ENCODE assay signal across 16 cellular contexts in the genomic region with DNA sequence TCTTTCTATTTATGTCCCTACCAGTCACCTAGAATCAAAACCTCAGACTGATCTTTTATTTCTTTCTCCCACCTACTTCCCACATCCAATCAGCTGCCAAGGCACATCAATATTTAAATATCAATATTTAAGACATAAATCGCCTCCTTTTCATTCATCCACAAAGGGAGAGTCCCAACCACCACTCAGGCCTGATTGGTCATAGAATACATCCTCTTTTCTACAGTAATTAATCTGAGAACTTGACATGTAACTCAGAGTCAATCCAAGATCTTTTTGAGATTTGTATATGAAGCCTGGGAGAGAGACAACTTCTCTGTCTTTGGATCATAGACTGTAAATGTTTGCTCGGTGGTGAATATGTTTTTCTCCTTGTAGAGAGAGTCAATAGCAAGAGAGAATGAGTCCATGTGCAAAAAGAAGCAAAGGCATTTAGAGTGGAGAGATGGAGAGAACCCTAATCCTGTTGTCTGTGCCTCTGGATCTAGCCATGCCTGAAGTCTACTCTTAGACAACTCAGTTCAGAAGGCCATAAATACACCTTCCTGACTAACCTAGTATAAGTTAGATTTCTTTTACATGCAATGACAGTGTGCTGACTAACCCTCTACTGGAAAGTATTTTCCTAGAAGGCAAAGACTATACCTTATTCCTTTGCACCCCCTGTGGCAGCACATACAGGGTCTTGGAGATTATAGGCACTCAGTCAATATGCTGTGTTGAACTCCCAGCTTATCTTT.
"Had no signal": no experiment of that assay in that cellular context is flagged by ENCODE, and none has a peak within 500 bp of the region (broad histone marks: within the 10 kb centered on the region; RNA-seq: fewer than 3 reads in every experiment).

No MANE protein-coding gene starts in this region.

- H3K27me3 ChIP-seq: gastrocnemius medialis, ovary, suprapubic skin had no signal

- H3K9me3 ChIP-seq: gastrocnemius medialis, ovary, suprapubic skin had no signal

- H3K4me1 ChIP-seq: gastrocnemius medialis had no signal

- H3K27ac ChIP-seq: gastrocnemius medialis, ovary, suprapubic skin had no signal

- ATAC-seq: gastrocnemius medialis, left lobe of liver, sciatic nerve had no signal

- H3K36me3 ChIP-seq: gastrocnemius medialis, ovary, suprapubic skin had no signal

- DNase-seq: activated CD4-positive, alpha-beta memory T cell treated with anti-CD3 and anti-CD28 coated beads for 36 hours; activated CD4-positive, alpha-beta T cell treated with anti-CD3 and anti-CD28 coated beads for 4 hours; activated naive CD4-positive, alpha-beta T cell treated with anti-CD3 and anti-CD28 coated beads for 36 hours; activated T-cell treated with anti-CD3 and anti-CD28 coated beads, Interleukin-2, amount 50 U/mL, for 24 hours; aorta; erythroblast; gastrocnemius medialis; kidney; ovary; stimulated activated CD4-positive, alpha-beta T cell treated with anti-CD3 and anti-CD28 coated beads, Interleukin-4, amount 100 ng/mL, for 4 hours; stimulated activated naive CD4-positive, alpha-beta T cell treated with Interleukin-2 at 50 U/mL for 16 hours; T1000 had no signal

- FAIRE-seq: kidney had no signal

- H3K4me3 ChIP-seq: coronary artery, gastrocnemius medialis, ovary, suprapubic skin had no signal
